Comparison of ENCODE assay signal across 9 cellular contexts in genomic region chr18:63160172-63160995, GRCh38.
A peak's percentile ranks its signal among the peaks of the same experiment; 100 is the strongest.
DNase-seq lines count a peak whose midpoint lies in the region; ATAC-seq and TF ChIP-seq lines count a peak whose summit lies in the region.
"Had no signal": no experiment of that assay in that cellular context is flagged by ENCODE, and none has a peak within 500 bp of the region (broad histone marks: within the 10 kb centered on the region; RNA-seq: fewer than 3 reads in every experiment).

No MANE protein-coding gene starts in this region.

- H3K9me3 ChIP-seq in SU-DHL-6 (ENCODE audit: insufficient read depth, low read length) (no peaks in the 10 kb centered on the region), colonic mucosa (no peaks in the 10 kb centered on the region)
- H3K9me3 ChIP-seq: MG63 had no signal

- H3K27ac Mint-ChIP-seq in stimulated activated effector memory CD8-positive, alpha-beta T cell treated with anti-CD3 and anti-CD28 coated beads, Interleukin-12 subunit alpha, Interleukin-12 subunit beta, amount 100 ng/mL, for 72 hours: peak overlapping the region; percentile 96

- H3K27me3 ChIP-seq in SU-DHL-6 (ENCODE audit: low read length): no peaks in the 10 kb centered on the region
- no peaks in the 10 kb centered on the region for H3K27me3 ChIP-seq in colonic mucosa
- H3K27me3 ChIP-seq: MG63 had no signal

- peaks cover 87% of the 10 kb centered on the region for H3F3A ChIP-seq in SU-DHL-6 (ENCODE audit: insufficient read depth)

- no peak overlapping the region for H2AFZ ChIP-seq in SU-DHL-6 (ENCODE audit: low read depth, low read length, severe bottlenecking)

- ATAC-seq in GM18520 (IDR thresholded peaks at IDR 0.05; ENCODE audit: unreplicated experiment) (peak; percentile 6), HG02678 (IDR thresholded peaks at IDR 0.05; ENCODE audit: unreplicated experiment) (no peak)
- no peak for ATAC-seq in stimulated activated effector memory CD8-positive, alpha-beta T cell treated with anti-CD3 and anti-CD28 coated beads, Interleukin-12 subunit alpha, Interleukin-12 subunit beta, amount 100 ng/mL, for 72 hours

- H3K36me3 ChIP-seq in SU-DHL-6 (ENCODE audit: low read length) (no peaks in the 10 kb centered on the region), colonic mucosa (no peaks in the 10 kb centered on the region)
- H3K36me3 ChIP-seq: MG63 had no signal

- no peak for TF ChIP-seq CTCF in SU-DHL-6 (IDR thresholded peaks at IDR 0.05; ENCODE audit: insufficient read depth, low read length, poor library complexity, severe bottlenecking)
- TF ChIP-seq CTCF in colonic mucosa (IDR thresholded peaks at IDR 0.05): no peak

- peaks cover 22% of the 10 kb centered on the region for H3K4me1 ChIP-seq in colonic mucosa

- H3K4me3 Mint-ChIP-seq in stimulated activated effector memory CD8-positive, alpha-beta T cell treated with anti-CD3 and anti-CD28 coated beads, Interleukin-12 subunit alpha, Interleukin-12 subunit beta, amount 100 ng/mL, for 72 hours: peak overlapping the region; percentile 71

- H3K27ac ChIP-seq in SU-DHL-6 (ENCODE audit: low read depth, low read length) (peak overlapping the region; percentile 92), colonic mucosa (peak overlapping the region; percentile 71)

- H3K36me3 Mint-ChIP-seq in stimulated activated effector memory CD8-positive, alpha-beta T cell treated with anti-CD3 and anti-CD28 coated beads, Interleukin-12 subunit alpha, Interleukin-12 subunit beta, amount 100 ng/mL, for 72 hours: peaks cover 86% of the 10 kb centered on the region

- DNase-seq in colonic mucosa (no peak), epidermal melanocyte (ENCODE audit: insufficient read length, low spot score) (no peak), HCEC 1CT (no peak), retina (no peak)
- DNase-seq in stimulated activated effector memory CD8-positive, alpha-beta T cell treated with anti-CD3 and anti-CD28 coated beads, Interleukin-12 subunit alpha, Interleukin-12 subunit beta, amount 100 ng/mL, for 72 hours (ENCODE audit: low spot score in 2 of 2): no peak
- DNase-seq: MG63 had no signal

- H3K79me2 ChIP-seq in SU-DHL-6 (ENCODE audit: insufficient read depth, low read length): peaks cover 59% of the 10 kb centered on the region

- peaks cover 97% of the 10 kb centered on the region for H3K4me1 Mint-ChIP-seq in stimulated activated effector memory CD8-positive, alpha-beta T cell treated with anti-CD3 and anti-CD28 coated beads, Interleukin-12 subunit alpha, Interleukin-12 subunit beta, amount 100 ng/mL, for 72 hours

- peak overlapping the region; percentile 14 for H3K4me3 ChIP-seq in SU-DHL-6 (ENCODE audit: insufficient read depth, low read length, poor library complexity, severe bottlenecking)
- no peak overlapping the region for H3K4me3 ChIP-seq in colonic mucosa
- H3K4me3 ChIP-seq: MG63 had no signal

- no peaks in the 10 kb centered on the region for H3K9me2 ChIP-seq in SU-DHL-6 (replicated peaks; ENCODE audit: insufficient read depth, low read length)

- H3K9ac ChIP-seq in SU-DHL-6 (ENCODE audit: low read length) (peak overlapping the region; percentile 67), colonic mucosa (ENCODE audit: low read depth in 2 of 2, low read length in 2 of 2) (no peak overlapping the region)

- no peaks in the 10 kb centered on the region; the same call in 1 of the 2 replicates for H4K20me1 ChIP-seq in SU-DHL-6 (ENCODE audit: low read depth, low read length)

- peak overlapping the region; percentile 75 for H3K4me2 ChIP-seq in SU-DHL-6 (ENCODE audit: low read depth, low read length, poor library complexity, severe bottlenecking)

- no peaks in the 10 kb centered on the region for H3K9me3 Mint-ChIP-seq in stimulated activated effector memory CD8-positive, alpha-beta T cell treated with anti-CD3 and anti-CD28 coated beads, Interleukin-12 subunit alpha, Interleukin-12 subunit beta, amount 100 ng/mL, for 72 hours

- intact Hi-C loops in colonic mucosa (cut with DNase I): no loop called here
